ENCODE assay signal across 1 cellular context in genomic region chr7:92750440-92750839, GRCh38.
TF ChIP-seq lines count a peak whose summit lies in the region.

No MANE protein-coding gene starts in this region.

TF ChIP-seq in A549, 52 proteins besides CTCF, POLR2A, EP300 and RAD21 (continued from another document):
- TF ChIP-seq HES2 (IDR thresholded peaks at IDR 0.05) (no peak), MAFK (IDR thresholded peaks at IDR 0.05; ENCODE audit: partially characterized antibody) (peak; percentile 1), CEBPB (IDR thresholded peaks at IDR 0.05) (peak; percentile 58 to 79; a peak in 3 of 4 replicates), HOXB5 (CRISPR knock-in tag; IDR thresholded peaks at IDR 0.05) (peak; percentile 57; the same call in 1 of the 2 replicates), MAX (IDR thresholded peaks at IDR 0.05) (peak; percentile 50; the same call in 1 of the 2 replicates)
TF ChIP-seq in A549: peak in this region for 10.
